20 cellular contexts compared by ENCODE assay signal in the genomic region with DNA sequence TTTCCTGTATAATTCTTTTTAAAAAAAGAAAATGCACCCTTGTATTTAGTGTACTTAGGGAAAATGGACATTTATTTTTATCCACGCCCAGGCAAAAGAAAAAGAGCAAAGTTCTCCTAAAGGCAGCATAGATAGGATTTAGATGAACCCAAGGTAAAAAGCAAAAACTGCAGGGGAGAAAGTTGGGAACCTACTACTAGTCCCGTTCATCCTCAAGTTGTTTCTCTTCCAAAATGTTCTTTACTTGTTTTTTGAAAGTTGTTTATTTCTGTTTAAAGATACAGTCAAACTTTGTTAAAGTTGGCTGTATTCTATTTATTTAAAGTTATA. TPM values are rescaled to one million over a fixed set of nuclear protein-coding genes. Genes with fewer than 3 reads are reported as not detected.
DNase-seq lines count a peak whose midpoint lies in the region; ATAC-seq, FAIRE-seq and TF ChIP-seq lines count a peak whose summit lies in the region.
"Had no signal": no experiment of that assay in that cellular context is flagged by ENCODE, and none has a peak within 500 bp of the region (broad histone marks: within the 10 kb centered on the region; RNA-seq: fewer than 3 reads in every experiment).

No MANE protein-coding gene starts in this region.

- H3F3A ChIP-seq in GM23248 (ENCODE audit: insufficient read depth) (peaks cover 70% of the 10 kb centered on the region), PC-3 (ENCODE audit: low read length, unreplicated experiment) (no peaks in the 10 kb centered on the region)

- H2AFZ ChIP-seq in GM23248 (no peak overlapping the region), PC-3 (ENCODE audit: low read length) (no peak overlapping the region)

- TF ChIP-seq CTCF in kidney (IDR thresholded peaks at IDR 0.05; ENCODE audit: borderline replicate concordance, extremely low read depth, insufficient read depth) (no peak), gastrocnemius medialis (IDR thresholded peaks at IDR 0.05 in 4 of 5, conservative IDR thresholded peaks at IDR 0.05 in 1 of 5) (no peak), PC-3 (conservative IDR thresholded peaks at IDR 0.05; ENCODE audit: low read depth, low read length) (no peak)

- H3K4me1 ChIP-seq in GM23248 (ENCODE audit: insufficient read depth) (peaks cover 48% of the 10 kb centered on the region), adipocyte (ENCODE audit: control insufficient read depth, insufficient read depth, low read length) (peaks cover 41% of the 10 kb centered on the region), kidney (ENCODE audit: control insufficient read depth in 1 of 2, insufficient read depth in 1 of 2, low read depth in 1 of 2, low read length in 2 of 2) (peaks cover 3 to 15% of the 10 kb centered on the region in 2 donors), gastrocnemius medialis (peaks cover 49 to 61% of the 10 kb centered on the region in 2 donors), PC-3 (ENCODE audit: insufficient read depth, low read length) (no peaks in the 10 kb centered on the region)

- intact Hi-C loops in kidney (cut with DNase I) (no loop called here), gastrocnemius medialis (cut with DNase I; ENCODE audit: low total_unique reads) (no loop called here), PC-3 (cut with micrococcal nuclease) (no loop called here)

- 22 to 24% methylated on average over 2 of the region's 2 CpGs for WGBS in GM23248 (ENCODE audit: low coverage in 1 of 2, low lambda C conversion rate in 2 of 2, missing lambda C conversion rate in 2 of 2), 2 experiments

- peaks cover 30% of the 10 kb centered on the region for H3K36me3 ChIP-seq in GM23248 (ENCODE audit: low read depth)
- H3K36me3 ChIP-seq in adipocyte (ENCODE audit: control insufficient read depth, insufficient read depth, low read length, severe bottlenecking): peaks cover 17% of the 10 kb centered on the region
- peaks cover 0 to 7% of the 10 kb centered on the region in 2 donors for H3K36me3 ChIP-seq in kidney (ENCODE audit: control insufficient read depth in 1 of 2, insufficient read depth in 2 of 2, low read length in 2 of 2)
- no peaks in the 10 kb centered on the region for H3K36me3 ChIP-seq in gastrocnemius medialis
- H3K36me3 ChIP-seq in PC-3 (ENCODE audit: low read depth, low read length): no peaks in the 10 kb centered on the region; the same call in 1 of the 2 replicates

- H3K79me2 ChIP-seq in GM23248 (ENCODE audit: insufficient read depth) (peaks cover 97% of the 10 kb centered on the region), PC-3 (ENCODE audit: low read length) (peaks cover 85% of the 10 kb centered on the region)

- H4K20me1 ChIP-seq in GM23248 (ENCODE audit: insufficient read depth) (no peaks in the 10 kb centered on the region), PC-3 (ENCODE audit: low read length) (no peaks in the 10 kb centered on the region)

- CTCF ChIA-PET in PC-3 (lab: Charles Lee): no interaction called here

- no TSS peak for BruUV-seq in PC-3 (replicated peaks; lab: Mats Ljungman, UMichigan)

- in situ Hi-C loops in GM23248 (cut with MboI): loop anchor here (5.0 kb wide), 1 partner anchor 48 kb away; no protein-coding TSS in a partner anchor
- in situ Hi-C loops in gastrocnemius medialis (cut with MboI; ENCODE audit: low sequenced_read_pairs in 4 of 4): loop anchor here in 1 of 4 donors (25.0 kb wide), 1 partner anchor 238 kb away; the partner anchor contains the start of genes CREB3, GBA2, RGP1 and TLN1

- FAIRE-seq in kidney (lab: Jason Lieb, UNC): no peak
- FAIRE-seq: GM12878 had no signal

- H3K9ac ChIP-seq in GM23248 (peak overlapping the region; percentile 9; the same call in 1 of the 2 replicates), adipocyte (ENCODE audit: low read length) (peak overlapping the region; percentile 45), kidney (ENCODE audit: low read length in 2 of 2) (peak overlapping the region in 1 of 2 donors; percentile 41), PC-3 (ENCODE audit: low read length) (no peak overlapping the region)

- ATAC-seq in gastrocnemius medialis: no peak
- ATAC-seq in PC-3: no peak
- no peak for ATAC-seq in HG02973 (IDR thresholded peaks at IDR 0.05; ENCODE audit: unreplicated experiment)
- ATAC-seq: GM12878 had no signal

- H3K9me3 ChIP-seq in GM23248 (ENCODE audit: low read depth) (no peaks in the 10 kb centered on the region), adipocyte (ENCODE audit: control insufficient read depth, low read length) (no peaks in the 10 kb centered on the region), kidney (ENCODE audit: control insufficient read depth in 1 of 2, low read length in 2 of 2) (no peaks in the 10 kb centered on the region), gastrocnemius medialis (no peaks in the 10 kb centered on the region), PC-3 (ENCODE audit: low read length) (no peaks in the 10 kb centered on the region)

- H3K4me3 ChIP-seq in GM23248 (no peak overlapping the region), adipocyte (ENCODE audit: low read length) (peak overlapping the region; percentile 3), kidney (ENCODE audit: low read length in 2 of 2) (no peak overlapping the region), gastrocnemius medialis (no peak overlapping the region), PC-3 (ENCODE audit: low read length) (no peak overlapping the region)
- H3K4me3 ChIP-seq: GM12878 had no signal

- POLR2A ChIA-PET in PC-3 (lab: Charles Lee; ENCODE audit: unreplicated experiment): no interaction called here

- H3K27me3 ChIP-seq in GM23248 (replicated peaks; ENCODE audit: insufficient read depth) (no peaks in the 10 kb centered on the region), adipocyte (replicated peaks; ENCODE audit: control insufficient read depth, insufficient read depth, low read length) (no peaks in the 10 kb centered on the region), gastrocnemius medialis (no peaks in the 10 kb centered on the region), PC-3 (ENCODE audit: low read length) (no peaks in the 10 kb centered on the region)

- peak overlapping the region; percentile 77 for H3K27ac ChIP-seq in GM23248
- peak overlapping the region; percentile 23 to 52 for H3K27ac ChIP-seq in kidney (ENCODE audit: low read depth in 2 of 2, low read length in 2 of 2)
- H3K27ac ChIP-seq in gastrocnemius medialis: peak overlapping the region; percentile 44 to 65 (median 57)
- H3K27ac ChIP-seq in caudate nucleus (ENCODE audit: low read depth, low read length): no peak overlapping the region
- H3K27ac ChIP-seq in PC-3 (ENCODE audit: low read length): no peak overlapping the region

- DNase-seq in GM23248 (no peak), adipocyte (ENCODE audit: low read depth) (no peak), kidney (no peak), gastrocnemius medialis (no peak), caudate nucleus (lab: John Stamatoyannopoulos, UW) (no peak), PC-3 (no peak), NCI-H146 (lab: John Stamatoyannopoulos, UW) (no peak)
- DNase-seq: ACHN; C1 segment of cervical spinal cord; CD8-positive, alpha-beta memory T cell; DMS53; EL; H7; HFFc6; NCI-H1092 treated with DMSO at 0.1 percent for 48 hours; NCI-H2081; NCI-H2171 treated with DMSO at 0.1 percent for 48 hours; Right ventricle myocardium superior had no signal

- H3K9me2 ChIP-seq in GM23248 (ENCODE audit: insufficient read depth): no peaks in the 10 kb centered on the region
- H3K9me2 ChIP-seq in PC-3 (replicated peaks; ENCODE audit: low read length): no peaks in the 10 kb centered on the region

- no peak for TF ChIP-seq POLR2A in gastrocnemius medialis (IDR thresholded peaks at IDR 0.05)

- H3K4me2 ChIP-seq in GM23248 (ENCODE audit: unreplicated experiment) (peak overlapping the region; percentile 4), PC-3 (ENCODE audit: low read length) (no peak overlapping the region)

RNA-seq across cellular contexts. Expression of gene RUSC2, which starts 9.8 kb away (rescaled TPM):
- total RNA-seq in GM23248 (2014; rRNA removed; shearing (Covaris generic)): 74.0 and 78.4 TPM in 2 replicates
- polyA plus RNA-seq in GM23248 (2016; fragmentation: Nextera tagmentation; extraction: Ambion mirVana): 31.7 and 34.0 TPM in 2 replicates
- total RNA-seq in kidney: 27.3 TPM
- 13.4 TPM for polyA plus RNA-seq in kidney (ENCODE audit: insufficient read depth, low read depth, low replicate concordance)
- 100 to 1,000 TPM in 1 of 4 donors, 10 to 100 TPM in 3; 20.8 to 166 (median 45.7) TPM for total RNA-seq in gastrocnemius medialis
- 10.7 and 13.3 TPM in 2 replicates for total RNA-seq in PC-3 (2014; rRNA removed)
- total RNA-seq: GM12878 had no signal
- polyA plus RNA-seq: CD8-positive, alpha-beta memory T cell; GM12878 had no signal

Comparison
In these comparisons a context has a peak if more than half of its experiments do, and no peak if none do; other contexts are left out.
1. H3K27ac ChIP-seq: peak in GM23248 (single experiment), kidney (2 of 2) and gastrocnemius medialis (4 of 4); none in caudate nucleus (single experiment) and PC-3 (single experiment).